In genomic region chr9:127088724-127089615, GRCh38 we compare ENCODE assay signal across 20 cellular contexts. TPM values are rescaled to one million over a fixed set of nuclear protein-coding genes. Genes with fewer than 3 reads are reported as not detected.
"Had no signal": no experiment of that assay in that cellular context is flagged by ENCODE, and none has a peak within 500 bp of the region (broad histone marks: within the 10 kb centered on the region; RNA-seq: fewer than 3 reads in every experiment).

No MANE protein-coding gene starts in this region.

- H3K27ac ChIP-seq: epithelial cell of prostate, SJSA1 had no signal

- H3K4me3 ChIP-seq: psoas muscle, SJSA1, thyroid gland had no signal

- H3K9me3 Mint-ChIP-seq: activated CD4-positive, alpha-beta memory T cell treated with anti-CD3 and anti-CD28 coated beads, Interleukin-2, amount 10 ng/mL, durations not matched to agents 7 days and 5 days; activated naive CD8-positive, alpha-beta T cell treated with anti-CD3 and anti-CD28 coated beads, Interleukin-2, amount 50 U/mL, for 24 hours; activated T-helper 1 cell treated with anti-CD3 and anti-CD28 coated beads, Interleukin-12 subunit alpha, Interleukin-12 subunit beta, Interleukin-2, Interleukin-4 antibody, amounts not matched to agents 30 ng/mL and 10 ng/mL and 1 ng/mL, durations not matched to agents 14 hours and 24 hours and 36 hours; immature natural killer cell; memory B cell; natural killer cell treated with Interleukin-12 subunit alpha and Interleukin-12 subunit beta and Interleukin-15 and Interleukin-18, amount 100 ng/mL, for 72 hours had no signal

- H3K4me3 Mint-ChIP-seq: activated CD4-positive, alpha-beta memory T cell treated with anti-CD3 and anti-CD28 coated beads, Interleukin-2, amount 10 ng/mL, durations not matched to agents 7 days and 5 days; activated naive CD8-positive, alpha-beta T cell treated with anti-CD3 and anti-CD28 coated beads, Interleukin-2, amount 50 U/mL, for 24 hours; activated T-helper 1 cell treated with anti-CD3 and anti-CD28 coated beads, Interleukin-12 subunit alpha, Interleukin-12 subunit beta, Interleukin-2, Interleukin-4 antibody, amounts not matched to agents 30 ng/mL and 10 ng/mL and 1 ng/mL, durations not matched to agents 14 hours and 24 hours and 36 hours; immature natural killer cell; memory B cell; natural killer cell treated with Interleukin-12 subunit alpha and Interleukin-12 subunit beta and Interleukin-15 and Interleukin-18, amount 100 ng/mL, for 72 hours had no signal

- H3K4me1 ChIP-seq: psoas muscle, SJSA1 had no signal

- H3K27me3 Mint-ChIP-seq: memory B cell had no signal

- H3K27me3 ChIP-seq: SJSA1, thyroid gland had no signal

- ATAC-seq: activated naive CD8-positive, alpha-beta T cell treated with anti-CD3 and anti-CD28 coated beads, Interleukin-2, amount 50 U/mL, for 24 hours; left colon; natural killer cell treated with Interleukin-12 subunit alpha and Interleukin-12 subunit beta and Interleukin-15 and Interleukin-18, amount 100 ng/mL, for 72 hours; stimulated activated naive CD8-positive, alpha-beta T cell treated with anti-CD3 and anti-CD28 coated beads, Interleukin-15, Interleukin-2, amounts not matched to agents 100 U/mL and 50 U/mL, for 24 hours had no signal

- H3K36me3 Mint-ChIP-seq: natural killer cell treated with Interleukin-12 subunit alpha and Interleukin-12 subunit beta and Interleukin-15 and Interleukin-18, amount 100 ng/mL, for 72 hours had no signal

- H3K36me3 ChIP-seq: SJSA1 had no signal

- H3K27ac Mint-ChIP-seq: activated CD4-positive, alpha-beta memory T cell treated with anti-CD3 and anti-CD28 coated beads, Interleukin-2, amount 10 ng/mL, durations not matched to agents 7 days and 5 days; activated naive CD8-positive, alpha-beta T cell treated with anti-CD3 and anti-CD28 coated beads, Interleukin-2, amount 50 U/mL, for 24 hours; activated T-helper 1 cell treated with anti-CD3 and anti-CD28 coated beads, Interleukin-12 subunit alpha, Interleukin-12 subunit beta, Interleukin-2, Interleukin-4 antibody, amounts not matched to agents 30 ng/mL and 10 ng/mL and 1 ng/mL, durations not matched to agents 14 hours and 24 hours and 36 hours; memory B cell; natural killer cell treated with Interleukin-12 subunit alpha and Interleukin-12 subunit beta and Interleukin-15 and Interleukin-18, amount 100 ng/mL, for 72 hours had no signal

- H3K9me3 ChIP-seq: psoas muscle, SJSA1, thyroid gland had no signal

- DNase-seq: activated CD4-positive, alpha-beta memory T cell treated with anti-CD3 and anti-CD28 coated beads, Interleukin-2, amount 10 ng/mL, durations not matched to agents 7 days and 5 days; activated CD8-positive, alpha-beta memory T cell treated with anti-CD3 and anti-CD28 coated beads, Interleukin-2, amount 50 U/mL, for 4 hours; activated naive CD4-positive, alpha-beta T cell; activated naive CD8-positive, alpha-beta T cell treated with anti-CD3 and anti-CD28 coated beads, Interleukin-2, amount 50 U/mL, for 24 hours; caudate nucleus; cortex of kidney; effector CD8-positive, alpha-beta T cell; immature natural killer cell; left colon; psoas muscle; stimulated activated CD4-positive, alpha-beta T cell treated with anti-CD3 and anti-CD28 coated beads, Interleukin-4, amount 100 ng/mL, for 1 hour; stimulated activated CD8-positive, alpha-beta memory T cell treated with anti-CD3 and anti-CD28 coated beads, Interleukin-4, amount 100 ng/mL, for 48 hours; stimulated activated naive CD8-positive, alpha-beta T cell treated with anti-CD3 and anti-CD28 coated beads, Interleukin-15, Interleukin-2, amounts not matched to agents 100 U/mL and 50 U/mL, for 24 hours; T-helper 9 cell; thyroid gland had no signal

RNA-seq across cellular contexts. Expression of gene ANGPTL2, which starts 33.5 kb away (rescaled TPM):
- total RNA-seq: activated T-helper 1 cell treated with anti-CD3 and anti-CD28 coated beads, Interleukin-12 subunit alpha, Interleukin-12 subunit beta, Interleukin-2, Interleukin-4 antibody, amounts not matched to agents 30 ng/mL and 10 ng/mL and 1 ng/mL, durations not matched to agents 14 hours and 24 hours and 36 hours; natural killer cell treated with Interleukin-12 subunit alpha and Interleukin-12 subunit beta and Interleukin-15 and Interleukin-18, amount 100 ng/mL, for 72 hours had no signal
